In genomic region chr5:95283761-95284511, GRCh38 we compare ENCODE assay signal across 8 cellular contexts. TPM values are rescaled to one million over a fixed set of nuclear protein-coding genes. Genes with fewer than 3 reads are reported as not detected.
DNase-seq lines count a peak whose midpoint lies in the region; ATAC-seq, FAIRE-seq and TF ChIP-seq lines count a peak whose summit lies in the region.

No MANE protein-coding gene starts in this region.

- H3K4me1 Mint-ChIP-seq in activated CD4-positive, alpha-beta memory T cell treated with anti-CD3 and anti-CD28 coated beads for 36 hours (ENCODE audit: low read depth) = peaks cover 9% of the 10 kb centered on the region

- no peak overlapping the region for H3K27ac Mint-ChIP-seq in activated CD4-positive, alpha-beta memory T cell treated with anti-CD3 and anti-CD28 coated beads for 36 hours

- H3K27me3 ChIP-seq in GM23248 (replicated peaks; ENCODE audit: insufficient read depth) (peaks cover 96% of the 10 kb centered on the region), MG63 (peaks cover 95% of the 10 kb centered on the region), neutrophil (peaks cover 100% of the 10 kb centered on the region)

- intact Hi-C loops in activated CD4-positive, alpha-beta memory T cell treated with anti-CD3 and anti-CD28 coated beads for 36 hours (cut with micrococcal nuclease) = loop anchor here (10.0 kb wide), 2 partner anchors 341 to 561 kb away; partner anchors contain the start of gene GPR150

- H3K36me3 ChIP-seq in GM23248 (ENCODE audit: low read depth) (no peaks in the 10 kb centered on the region), MG63 (no peaks in the 10 kb centered on the region), neutrophil (no peaks in the 10 kb centered on the region)

- H3K9me3 Mint-ChIP-seq in activated CD4-positive, alpha-beta memory T cell treated with anti-CD3 and anti-CD28 coated beads for 36 hours = no peaks in the 10 kb centered on the region

- in situ Hi-C loops in GM23248 (cut with MboI) = no loop called here

- DNase-seq in activated CD4-positive, CD25-positive, alpha-beta regulatory T cell (lab: John Stamatoyannopoulos, UW) = no peak
- peak; percentile 32 for DNase-seq in GM23248
- peak; percentile 29 for DNase-seq in MG63
- DNase-seq in activated CD4-positive, alpha-beta memory T cell treated with anti-CD3 and anti-CD28 coated beads for 36 hours = peak; percentile 24
- peak; percentile 37 to 44 for DNase-seq in frontal cortex (ENCODE audit: low spot score in 2 of 2)
- no peak for DNase-seq in HT-29 (ENCODE audit: low spot score)

- FAIRE-seq in frontal cortex (lab: Jason Lieb, UNC) = no peak

- H3K4me3 Mint-ChIP-seq in activated CD4-positive, alpha-beta memory T cell treated with anti-CD3 and anti-CD28 coated beads for 36 hours = no peak overlapping the region

- no peaks in the 10 kb centered on the region for H3K9me2 ChIP-seq in GM23248 (ENCODE audit: insufficient read depth)

- CTCF ChIA-PET in activated CD4-positive, alpha-beta memory T cell treated with anti-CD3 and anti-CD28 coated beads for 36 hours (lab: Charles Lee) = interaction anchor here (0.6 to 1.0 kb wide), 2 partner anchors 16 to 23 kb away, joined by 3 read pairs; no protein-coding TSS in a partner anchor

- H3K9ac ChIP-seq in GM23248 = no peak overlapping the region

- no peaks in the 10 kb centered on the region for H3F3A ChIP-seq in GM23248 (ENCODE audit: insufficient read depth)

- H3K4me3 ChIP-seq in GM23248 = peak overlapping the region; percentile 65
- peak overlapping the region; percentile 39 for H3K4me3 ChIP-seq in MG63
- H3K4me3 ChIP-seq in neutrophil (ENCODE audit: low read depth in 1 of 2, low read length in 1 of 2) = peak overlapping the region; percentile 53 to 63

- H3K27ac ChIP-seq in GM23248 (no peak overlapping the region), neutrophil (no peak overlapping the region)

- H3K27me3 Mint-ChIP-seq in activated CD4-positive, alpha-beta memory T cell treated with anti-CD3 and anti-CD28 coated beads for 36 hours = peaks cover 36% of the 10 kb centered on the region

- H3K4me2 ChIP-seq in GM23248 (ENCODE audit: unreplicated experiment) = peak overlapping the region; percentile 69

- H3K9me3 ChIP-seq in GM23248 (ENCODE audit: low read depth) (no peaks in the 10 kb centered on the region), MG63 (no peaks in the 10 kb centered on the region), neutrophil (no peaks in the 10 kb centered on the region)

- H3K4me1 ChIP-seq in GM23248 (ENCODE audit: insufficient read depth) (no peaks in the 10 kb centered on the region), neutrophil (ENCODE audit: control insufficient read depth in 1 of 2, insufficient read depth in 1 of 2, low read depth in 1 of 2, low read length in 1 of 2) (peaks cover 15 to 20% of the 10 kb centered on the region in 2 experiments)

- no peaks in the 10 kb centered on the region for H4K20me1 ChIP-seq in GM23248 (ENCODE audit: insufficient read depth)

- H3K36me3 Mint-ChIP-seq in activated CD4-positive, alpha-beta memory T cell treated with anti-CD3 and anti-CD28 coated beads for 36 hours = no peaks in the 10 kb centered on the region

- peak; percentile 23 to 34 for ATAC-seq in activated CD4-positive, CD25-positive, alpha-beta regulatory T cell treated with anti-CD3 and anti-CD28 coated beads, Interleukin-2, amount 50 U/mL, for 24 hours

- no peaks in the 10 kb centered on the region for H3K79me2 ChIP-seq in GM23248 (ENCODE audit: insufficient read depth)

- H2AFZ ChIP-seq in GM23248 = peak overlapping the region; percentile 67

- TF ChIP-seq CTCF in neutrophil (IDR thresholded peaks at IDR 0.05) = peak; percentile 17

- POLR2A ChIA-PET in activated CD4-positive, alpha-beta memory T cell treated with anti-CD3 and anti-CD28 coated beads for 36 hours (lab: Charles Lee) = no interaction called here

- 3% methylated on average over 52 to 80 of the region's 80 CpGs for WGBS in GM23248 (ENCODE audit: low coverage in 1 of 2, low lambda C conversion rate in 2 of 2, missing lambda C conversion rate in 2 of 2), 2 experiments

RNA-seq across cellular contexts. Expression of gene MCTP1, which starts 1.0 kb away (rescaled TPM):
- total RNA-seq in GM23248 (2014; rRNA removed; shearing (Covaris generic)) = not detected in 2 replicates
- 0.08 and 0.23 TPM in 2 replicates for polyA plus RNA-seq in GM23248 (2016; fragmentation: Nextera tagmentation; extraction: Ambion mirVana)
- total RNA-seq in MG63 (2014; rRNA removed; shearing (Covaris generic); ENCODE audit: low replicate concordance) = 1.2 and 3.1 TPM in 2 replicates
- not detected for total RNA-seq in activated CD4-positive, alpha-beta memory T cell treated with anti-CD3 and anti-CD28 coated beads for 36 hours
- total RNA-seq in frontal cortex = 48.5 TPM
- 4.2 and 4.5 TPM in 2 replicates for total RNA-seq in HT-29 (2014; rRNA removed; shearing (Covaris generic))

Comparison
In these comparisons a context has a peak if more than half of its experiments do, and no peak if none do; other contexts are left out.
1. DNase-seq: peak in GM23248 (single experiment), MG63 (single experiment), activated CD4-positive, alpha-beta memory T cell treated with anti-CD3 and anti-CD28 coated beads for 36 hours (single experiment) and frontal cortex (2 of 2); none in activated CD4-positive, CD25-positive, alpha-beta regulatory T cell (0 of 4) and HT-29 (single experiment).
2. Peak in every context shown above with its lines, with median percentiles within 50 percentile points of each other: H3K4me3 ChIP-seq.